ENCODE assay signal across 11 cellular contexts in the genomic region with DNA sequence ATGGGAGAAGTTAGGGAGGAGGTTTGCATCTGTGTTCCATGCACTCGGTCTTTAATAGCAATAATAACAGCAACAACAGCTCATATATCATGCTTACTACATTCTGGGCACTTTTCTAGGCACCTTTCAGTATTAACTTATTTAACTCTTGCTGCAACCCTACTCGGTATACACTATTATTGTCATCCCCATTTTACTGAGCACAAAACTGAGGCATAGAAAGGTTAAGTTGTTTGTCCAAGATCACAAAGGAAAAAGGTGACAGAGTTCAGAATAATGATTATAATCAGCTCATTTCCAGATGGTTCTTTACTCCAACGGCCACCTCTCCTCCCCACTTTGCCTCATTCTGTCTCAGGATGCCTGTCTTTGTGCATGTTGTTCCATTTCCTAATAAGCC.
"Had no signal": no experiment of that assay in that cellular context is flagged by ENCODE, and none has a peak within 500 bp of the region (broad histone marks: within the 10 kb centered on the region; RNA-seq: fewer than 3 reads in every experiment).

No MANE protein-coding gene starts in this region.

- H3K4me1 ChIP-seq: HAP-1 had no signal

- H2AFZ ChIP-seq: GM23248, GM23338 had no signal

- H3K4me2 ChIP-seq: GM23338 had no signal

- ATAC-seq: GM23338, HCT116 had no signal

- DNase-seq: GM23248, GOT3, H7, H9, HCEC 1CT, HFFc6 had no signal

- H3K27ac ChIP-seq: GM23248 had no signal

- H3K9me3 ChIP-seq: HAP-1 had no signal

- H3K9ac ChIP-seq: GM23248 had no signal

- FAIRE-seq: H1, H54 had no signal

- H3K4me3 ChIP-seq: GM23248, GM23338, HAP-1 had no signal
